In the genomic region with DNA sequence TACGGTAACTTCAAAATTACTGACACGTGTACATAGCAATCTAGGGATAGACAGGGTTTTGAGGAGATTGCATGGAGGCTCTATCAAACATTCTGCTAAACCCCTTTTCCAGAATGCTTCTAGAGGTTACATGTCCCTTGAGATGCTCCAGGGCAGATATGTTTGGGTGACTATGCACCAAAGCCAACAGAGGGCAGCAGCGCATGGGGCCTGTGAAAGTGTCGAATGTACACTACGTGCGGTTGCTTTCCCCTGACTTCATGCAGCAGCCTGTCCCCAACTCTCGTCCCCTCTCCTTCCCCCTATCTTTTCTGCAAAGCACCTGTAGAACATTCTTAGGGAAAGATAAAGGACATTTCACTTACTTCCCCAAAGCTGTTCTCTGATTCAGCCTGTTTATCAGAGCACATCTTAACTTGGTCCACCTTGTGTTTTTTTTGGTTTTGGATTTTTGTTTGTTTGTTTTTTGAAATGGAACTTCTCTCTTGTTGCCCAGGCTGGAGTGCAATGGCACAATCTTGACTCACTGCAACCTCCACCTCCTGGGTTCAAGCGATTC, we compare ENCODE assay signal across 2 cellular contexts.
TF ChIP-seq lines count a peak whose summit lies in the region.

No MANE protein-coding gene starts in this region.

TF ChIP-seq in HCT116, 20 proteins besides CTCF, POLR2A, EP300 and RAD21 (continued from another document):
- TF ChIP-seq, protein P1, sequence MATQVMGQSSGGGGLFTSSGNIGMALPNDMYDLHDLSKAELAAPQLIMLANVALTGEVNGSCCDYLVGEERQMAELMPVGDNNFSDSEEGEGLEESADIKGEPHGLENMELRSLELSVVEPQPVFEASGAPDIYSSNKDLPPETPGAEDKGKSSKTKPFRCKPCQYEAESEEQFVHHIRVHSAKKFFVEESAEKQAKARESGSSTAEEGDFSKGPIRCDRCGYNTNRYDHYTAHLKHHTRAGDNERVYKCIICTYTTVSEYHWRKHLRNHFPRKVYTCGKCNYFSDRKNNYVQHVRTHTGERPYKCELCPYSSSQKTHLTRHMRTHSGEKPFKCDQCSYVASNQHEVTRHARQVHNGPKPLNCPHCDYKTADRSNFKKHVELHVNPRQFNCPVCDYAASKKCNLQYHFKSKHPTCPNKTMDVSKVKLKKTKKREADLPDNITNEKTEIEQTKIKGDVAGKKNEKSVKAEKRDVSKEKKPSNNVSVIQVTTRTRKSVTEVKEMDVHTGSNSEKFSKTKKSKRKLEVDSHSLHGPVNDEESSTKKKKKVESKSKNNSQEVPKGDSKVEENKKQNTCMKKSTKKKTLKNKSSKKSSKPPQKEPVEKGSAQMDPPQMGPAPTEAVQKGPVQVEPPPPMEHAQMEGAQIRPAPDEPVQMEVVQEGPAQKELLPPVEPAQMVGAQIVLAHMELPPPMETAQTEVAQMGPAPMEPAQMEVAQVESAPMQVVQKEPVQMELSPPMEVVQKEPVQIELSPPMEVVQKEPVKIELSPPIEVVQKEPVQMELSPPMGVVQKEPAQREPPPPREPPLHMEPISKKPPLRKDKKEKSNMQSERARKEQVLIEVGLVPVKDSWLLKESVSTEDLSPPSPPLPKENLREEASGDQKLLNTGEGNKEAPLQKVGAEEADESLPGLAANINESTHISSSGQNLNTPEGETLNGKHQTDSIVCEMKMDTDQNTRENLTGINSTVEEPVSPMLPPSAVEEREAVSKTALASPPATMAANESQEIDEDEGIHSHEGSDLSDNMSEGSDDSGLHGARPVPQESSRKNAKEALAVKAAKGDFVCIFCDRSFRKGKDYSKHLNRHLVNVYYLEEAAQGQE (IDR thresholded peaks at IDR 0.05; ENCODE audit: low read depth), result no peak
- TF ChIP-seq SP1 (IDR thresholded peaks at IDR 0.05; ENCODE audit: low read depth), result no peak
- TF ChIP-seq SRF (IDR thresholded peaks at IDR 0.05; ENCODE audit: low read depth), result no peak
TF ChIP-seq in HCT116: peak in this region for 0.

TF ChIP-seq in WTC11, 78 proteins besides CTCF, POLR2A, EP300 and RAD21 (continued from another document):
- TF ChIP-seq, protein P2, sequence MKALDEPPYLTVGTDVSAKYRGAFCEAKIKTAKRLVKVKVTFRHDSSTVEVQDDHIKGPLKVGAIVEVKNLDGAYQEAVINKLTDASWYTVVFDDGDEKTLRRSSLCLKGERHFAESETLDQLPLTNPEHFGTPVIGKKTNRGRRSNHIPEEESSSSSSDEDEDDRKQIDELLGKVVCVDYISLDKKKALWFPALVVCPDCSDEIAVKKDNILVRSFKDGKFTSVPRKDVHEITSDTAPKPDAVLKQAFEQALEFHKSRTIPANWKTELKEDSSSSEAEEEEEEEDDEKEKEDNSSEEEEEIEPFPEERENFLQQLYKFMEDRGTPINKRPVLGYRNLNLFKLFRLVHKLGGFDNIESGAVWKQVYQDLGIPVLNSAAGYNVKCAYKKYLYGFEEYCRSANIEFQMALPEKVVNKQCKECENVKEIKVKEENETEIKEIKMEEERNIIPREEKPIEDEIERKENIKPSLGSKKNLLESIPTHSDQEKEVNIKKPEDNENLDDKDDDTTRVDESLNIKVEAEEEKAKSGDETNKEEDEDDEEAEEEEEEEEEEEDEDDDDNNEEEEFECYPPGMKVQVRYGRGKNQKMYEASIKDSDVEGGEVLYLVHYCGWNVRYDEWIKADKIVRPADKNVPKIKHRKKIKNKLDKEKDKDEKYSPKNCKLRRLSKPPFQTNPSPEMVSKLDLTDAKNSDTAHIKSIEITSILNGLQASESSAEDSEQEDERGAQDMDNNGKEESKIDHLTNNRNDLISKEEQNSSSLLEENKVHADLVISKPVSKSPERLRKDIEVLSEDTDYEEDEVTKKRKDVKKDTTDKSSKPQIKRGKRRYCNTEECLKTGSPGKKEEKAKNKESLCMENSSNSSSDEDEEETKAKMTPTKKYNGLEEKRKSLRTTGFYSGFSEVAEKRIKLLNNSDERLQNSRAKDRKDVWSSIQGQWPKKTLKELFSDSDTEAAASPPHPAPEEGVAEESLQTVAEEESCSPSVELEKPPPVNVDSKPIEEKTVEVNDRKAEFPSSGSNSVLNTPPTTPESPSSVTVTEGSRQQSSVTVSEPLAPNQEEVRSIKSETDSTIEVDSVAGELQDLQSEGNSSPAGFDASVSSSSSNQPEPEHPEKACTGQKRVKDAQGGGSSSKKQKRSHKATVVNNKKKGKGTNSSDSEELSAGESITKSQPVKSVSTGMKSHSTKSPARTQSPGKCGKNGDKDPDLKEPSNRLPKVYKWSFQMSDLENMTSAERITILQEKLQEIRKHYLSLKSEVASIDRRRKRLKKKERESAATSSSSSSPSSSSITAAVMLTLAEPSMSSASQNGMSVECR (CRISPR knock-in tag; IDR thresholded peaks at IDR 0.05; ENCODE audit: borderline replicate concordance), result no peak
- TF ChIP-seq, protein P3, sequence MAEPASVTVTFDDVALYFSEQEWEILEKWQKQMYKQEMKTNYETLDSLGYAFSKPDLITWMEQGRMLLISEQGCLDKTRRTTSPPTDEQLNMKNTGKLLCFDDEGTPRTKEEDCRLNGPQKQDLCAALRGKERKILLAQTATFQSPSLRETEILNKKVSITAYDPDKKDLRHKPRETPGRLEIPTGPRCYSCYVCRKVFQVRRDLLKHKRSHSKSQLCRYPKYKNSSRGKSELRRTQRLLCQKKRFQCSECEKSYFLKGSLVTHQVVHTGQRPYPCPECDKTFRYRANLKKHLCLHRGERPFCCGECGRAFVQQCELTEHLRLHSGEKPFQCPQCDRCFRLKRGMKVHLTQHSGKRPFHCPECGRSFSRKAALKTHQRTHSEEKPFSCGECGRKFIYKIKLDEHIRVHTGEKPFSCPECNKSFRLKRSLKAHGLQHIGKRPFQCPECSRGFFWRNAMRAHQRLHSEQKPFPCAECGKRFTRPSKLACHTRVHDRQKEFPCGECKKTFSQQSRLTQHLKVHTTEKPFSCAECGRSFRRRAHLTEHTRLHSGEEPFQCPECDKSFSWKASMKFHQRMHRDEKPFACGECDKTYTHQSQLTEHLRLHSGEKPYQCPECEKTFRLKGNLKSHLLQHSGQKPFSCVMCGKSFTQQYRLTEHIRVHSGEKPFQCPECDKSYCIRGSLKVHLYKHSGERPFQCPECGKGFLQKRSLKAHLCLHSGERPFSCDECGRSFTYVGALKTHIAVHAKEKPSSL (CRISPR knock-in tag; conservative IDR thresholded peaks at IDR 0.05), result no peak
- TF ChIP-seq ZNF232 (CRISPR knock-in tag; IDR thresholded peaks at IDR 0.05) (no peak), ATF1 (CRISPR knock-in tag; IDR thresholded peaks at IDR 0.05) (no peak), NR3C1 (CRISPR knock-in tag; conservative IDR thresholded peaks at IDR 0.05; ENCODE audit: low read depth) (no peak), ZNF317 (CRISPR knock-in tag; IDR thresholded peaks at IDR 0.05; ENCODE audit: borderline replicate concordance, low read depth) (no peak), PRRX2 (CRISPR knock-in tag; IDR thresholded peaks at IDR 0.05) (no peak), NR2C2 (CRISPR knock-in tag; IDR thresholded peaks at IDR 0.05) (no peak), GTF2I (CRISPR knock-in tag; conservative IDR thresholded peaks at IDR 0.05) (no peak), GABPB1 (CRISPR knock-in tag; IDR thresholded peaks at IDR 0.05) (no peak)
- TF ChIP-seq, protein P4, sequence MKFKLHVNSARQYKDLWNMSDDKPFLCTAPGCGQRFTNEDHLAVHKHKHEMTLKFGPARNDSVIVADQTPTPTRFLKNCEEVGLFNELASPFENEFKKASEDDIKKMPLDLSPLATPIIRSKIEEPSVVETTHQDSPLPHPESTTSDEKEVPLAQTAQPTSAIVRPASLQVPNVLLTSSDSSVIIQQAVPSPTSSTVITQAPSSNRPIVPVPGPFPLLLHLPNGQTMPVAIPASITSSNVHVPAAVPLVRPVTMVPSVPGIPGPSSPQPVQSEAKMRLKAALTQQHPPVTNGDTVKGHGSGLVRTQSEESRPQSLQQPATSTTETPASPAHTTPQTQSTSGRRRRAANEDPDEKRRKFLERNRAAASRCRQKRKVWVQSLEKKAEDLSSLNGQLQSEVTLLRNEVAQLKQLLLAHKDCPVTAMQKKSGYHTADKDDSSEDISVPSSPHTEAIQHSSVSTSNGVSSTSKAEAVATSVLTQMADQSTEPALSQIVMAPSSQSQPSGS (CRISPR knock-in tag; IDR thresholded peaks at IDR 0.05; ENCODE audit: borderline replicate concordance, low read depth), result no peak
- TF ChIP-seq, protein P5, sequence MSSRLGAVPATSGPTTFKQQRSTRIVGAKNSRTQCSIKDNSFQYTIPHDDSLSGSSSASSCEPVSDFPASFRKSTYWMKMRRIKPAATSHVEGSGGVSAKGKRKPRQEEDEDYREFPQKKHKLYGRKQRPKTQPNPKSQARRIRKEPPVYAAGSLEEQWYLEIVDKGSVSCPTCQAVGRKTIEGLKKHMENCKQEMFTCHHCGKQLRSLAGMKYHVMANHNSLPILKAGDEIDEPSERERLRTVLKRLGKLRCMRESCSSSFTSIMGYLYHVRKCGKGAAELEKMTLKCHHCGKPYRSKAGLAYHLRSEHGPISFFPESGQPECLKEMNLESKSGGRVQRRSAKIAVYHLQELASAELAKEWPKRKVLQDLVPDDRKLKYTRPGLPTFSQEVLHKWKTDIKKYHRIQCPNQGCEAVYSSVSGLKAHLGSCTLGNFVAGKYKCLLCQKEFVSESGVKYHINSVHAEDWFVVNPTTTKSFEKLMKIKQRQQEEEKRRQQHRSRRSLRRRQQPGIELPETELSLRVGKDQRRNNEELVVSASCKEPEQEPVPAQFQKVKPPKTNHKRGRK (CRISPR knock-in tag; IDR thresholded peaks at IDR 0.05; ENCODE audit: borderline replicate concordance), result no peak
TF ChIP-seq in WTC11: peak in this region for 0.
